In genomic region chr15:65610871-65611718, GRCh38 we compare ENCODE assay signal across 8 cellular contexts.
DNase-seq lines count a peak whose midpoint lies in the region; ATAC-seq lines count a peak whose summit lies in the region.

INTS14 (minus strand) TSS chr15:65611131; CDS start chr15:65607380, 3,751 bp downstream.

- H3K27me3 Mint-ChIP-seq in central memory CD8-positive, alpha-beta T cell = no peaks in the 10 kb centered on the region

- peaks cover 16% of the 10 kb centered on the region for H3K36me3 Mint-ChIP-seq in central memory CD8-positive, alpha-beta T cell (ENCODE audit: insufficient read depth)

- peak within 1 kb of the TSS; percentile 98 for H3K27ac Mint-ChIP-seq in central memory CD8-positive, alpha-beta T cell (ENCODE audit: low read depth)

- peak; percentile 98 for ATAC-seq in GM19035 (IDR thresholded peaks at IDR 0.05; ENCODE audit: unreplicated experiment)
- ATAC-seq in HG03354 (IDR thresholded peaks at IDR 0.05; ENCODE audit: poor library complexity, severe bottlenecking, unreplicated experiment) = peak; percentile 97
- ATAC-seq in central memory CD8-positive, alpha-beta T cell (replicated peaks; ENCODE audit: extremely low read depth, poor library complexity, severe bottlenecking) = peak; percentile 95

- H3K4me3 Mint-ChIP-seq in central memory CD8-positive, alpha-beta T cell = peak within 1 kb of the TSS; percentile 93

- peaks cover 33% of the 10 kb centered on the region for H3K4me1 Mint-ChIP-seq in central memory CD8-positive, alpha-beta T cell

- H3K9me3 Mint-ChIP-seq in central memory CD8-positive, alpha-beta T cell = no peaks in the 10 kb centered on the region

- DNase-seq in AML-193 (lab: John Stamatoyannopoulos, UW) (peak; percentile 91 to 93), NCI-H446 (lab: John Stamatoyannopoulos, UW) (peak; percentile 88 to 95), iris pigment epithelial cell (ENCODE audit: low read depth) (peak; percentile 98)
- DNase-seq in activated CD4-positive, CD25-positive, alpha-beta regulatory T cell treated with anti-CD3 and anti-CD28 coated beads, Interleukin-2, amount 50 U/mL, for 16 hours (ENCODE audit: low read depth, low spot score) = peak; percentile 84
- peak; percentile 76 to 83 for DNase-seq in central memory CD8-positive, alpha-beta T cell (ENCODE audit: low spot score in 2 of 2)
- peak; percentile 97 for DNase-seq in stimulated activated CD4-positive, alpha-beta T cell treated with anti-CD3 and anti-CD28 coated beads, Interleukin-12 subunit alpha, Interleukin-12 subunit beta, amount 100 ng/mL, for 4 hours

Comparison
In these comparisons a context has a peak if more than half of its experiments do, and no peak if none do; other contexts are left out.
1. Peak in every context shown above with its lines: DNase-seq and ATAC-seq.